In genomic region chrX:130975947-130976346, GRCh38 we compare ENCODE assay signal across 9 cellular contexts.
DNase-seq lines count a peak whose midpoint lies in the region; ATAC-seq and TF ChIP-seq lines count a peak whose summit lies in the region.
"Had no signal": no experiment of that assay in that cellular context is flagged by ENCODE, and none has a peak within 500 bp of the region (broad histone marks: within the 10 kb centered on the region; RNA-seq: fewer than 3 reads in every experiment).

No MANE protein-coding gene starts in this region.

- H3K4me3 ChIP-seq in neural progenitor cell: no peak overlapping the region

- no peaks in the 10 kb centered on the region for H3K27me3 ChIP-seq in neural progenitor cell

- H3K4me1 Mint-ChIP-seq in endothelial cell (ENCODE audit: unreplicated experiment) (no peaks in the 10 kb centered on the region), neural progenitor cell (no peaks in the 10 kb centered on the region)
- H3K4me1 Mint-ChIP-seq in activated T-helper 1 cell treated with anti-CD3 and anti-CD28 coated beads, Interleukin-12 subunit alpha, Interleukin-12 subunit beta, Interleukin-2, Interleukin-4 antibody, amounts not matched to agents 30 ng/mL and 10 ng/mL and 1 ng/mL, durations not matched to agents 14 hours and 24 hours and 36 hours (ENCODE audit: low read depth): no peaks in the 10 kb centered on the region
- H3K4me1 Mint-ChIP-seq: activated naive CD4-positive, alpha-beta T cell treated with anti-CD3 and anti-CD28 coated beads, Interleukin-2, amount 50 U/mL, for 24 hours had no signal

- H3K27me3 Mint-ChIP-seq in endothelial cell (ENCODE audit: unreplicated experiment) (no peaks in the 10 kb centered on the region), neural progenitor cell (ENCODE audit: insufficient read depth, low read depth) (peaks cover 3% of the 10 kb centered on the region)
- H3K27me3 Mint-ChIP-seq in activated T-helper 1 cell treated with anti-CD3 and anti-CD28 coated beads, Interleukin-12 subunit alpha, Interleukin-12 subunit beta, Interleukin-2, Interleukin-4 antibody, amounts not matched to agents 30 ng/mL and 10 ng/mL and 1 ng/mL, durations not matched to agents 14 hours and 24 hours and 36 hours (ENCODE audit: insufficient read depth): peaks cover 4% of the 10 kb centered on the region
- H3K27me3 Mint-ChIP-seq: activated naive CD4-positive, alpha-beta T cell treated with anti-CD3 and anti-CD28 coated beads, Interleukin-2, amount 50 U/mL, for 24 hours had no signal

- H3K36me3 Mint-ChIP-seq in endothelial cell (ENCODE audit: low read depth, unreplicated experiment) (no peaks in the 10 kb centered on the region), neural progenitor cell (no peaks in the 10 kb centered on the region)
- no peaks in the 10 kb centered on the region for H3K36me3 Mint-ChIP-seq in activated T-helper 1 cell treated with anti-CD3 and anti-CD28 coated beads, Interleukin-12 subunit alpha, Interleukin-12 subunit beta, Interleukin-2, Interleukin-4 antibody, amounts not matched to agents 30 ng/mL and 10 ng/mL and 1 ng/mL, durations not matched to agents 14 hours and 24 hours and 36 hours (ENCODE audit: low read depth)
- H3K36me3 Mint-ChIP-seq: activated naive CD4-positive, alpha-beta T cell treated with anti-CD3 and anti-CD28 coated beads, Interleukin-2, amount 50 U/mL, for 24 hours had no signal

- no peak overlapping the region for H3K4me2 ChIP-seq in neural progenitor cell

- no peaks in the 10 kb centered on the region for H3K9me3 ChIP-seq in neural progenitor cell (ENCODE audit: low read depth)

- no peak overlapping the region for H3K4me3 Mint-ChIP-seq in endothelial cell (ENCODE audit: unreplicated experiment)
- no peak overlapping the region for H3K4me3 Mint-ChIP-seq in neural progenitor cell
- no peak overlapping the region for H3K4me3 Mint-ChIP-seq in activated T-helper 1 cell treated with anti-CD3 and anti-CD28 coated beads, Interleukin-12 subunit alpha, Interleukin-12 subunit beta, Interleukin-2, Interleukin-4 antibody, amounts not matched to agents 30 ng/mL and 10 ng/mL and 1 ng/mL, durations not matched to agents 14 hours and 24 hours and 36 hours
- H3K4me3 Mint-ChIP-seq: activated naive CD4-positive, alpha-beta T cell treated with anti-CD3 and anti-CD28 coated beads, Interleukin-2, amount 50 U/mL, for 24 hours had no signal

- H2AFZ ChIP-seq in neural progenitor cell (replicated peaks): no peak overlapping the region

- DNase-seq in NCI-H1417 (lab: John Stamatoyannopoulos, UW): peak; percentile 51 to 80 (median 62)
- no peak for DNase-seq in NCI-H1417 treated with DMSO at 0.1 percent for 48 hours (lab: John Stamatoyannopoulos, UW)
- peak; percentile 65 for DNase-seq in SK-N-DZ (ENCODE audit: low spot score)
- DNase-seq in endothelial cell (ENCODE audit: low spot score): peak; percentile 28
- peak; percentile 53 for DNase-seq in neural progenitor cell (ENCODE audit: low spot score)
- no peak for DNase-seq in activated T-helper 1 cell treated with anti-CD3 and anti-CD28 coated beads, Interleukin-12 subunit alpha, Interleukin-12 subunit beta, Interleukin-2, Interleukin-4 antibody, amounts not matched to agents 30 ng/mL and 10 ng/mL and 1 ng/mL, durations not matched to agents 14 hours and 24 hours and 36 hours (ENCODE audit: low spot score)

- peak; percentile 96 for ATAC-seq in GM21360 (IDR thresholded peaks at IDR 0.05; ENCODE audit: unreplicated experiment)

- no peaks in the 10 kb centered on the region for H3K36me3 ChIP-seq in neural progenitor cell

- H3K4me1 ChIP-seq in neural progenitor cell: no peaks in the 10 kb centered on the region

- TF ChIP-seq CTCF in LNCAP (IDR thresholded peaks at IDR 0.05) (peak; percentile 54), endothelial cell (IDR thresholded peaks at IDR 0.05; ENCODE audit: unreplicated experiment) (peak; percentile 40), neural progenitor cell (IDR thresholded peaks at IDR 0.05) (peak; percentile 68)

- intact Hi-C loops in activated T-helper 1 cell treated with anti-CD3 and anti-CD28 coated beads, Interleukin-12 subunit alpha, Interleukin-12 subunit beta, Interleukin-2, Interleukin-4 antibody, amounts not matched to agents 30 ng/mL and 10 ng/mL and 1 ng/mL, durations not matched to agents 14 hours and 24 hours and 36 hours (cut with micrococcal nuclease): loop anchor here (2.0 kb wide), 1 partner anchor 827 kb away; no protein-coding TSS in a partner anchor

- no peaks in the 10 kb centered on the region for H3F3A ChIP-seq in neural progenitor cell (ENCODE audit: low read depth)

- H3K79me2 ChIP-seq in neural progenitor cell (ENCODE audit: low read depth): no peaks in the 10 kb centered on the region

- H3K9me3 Mint-ChIP-seq in endothelial cell (ENCODE audit: unreplicated experiment) (no peaks in the 10 kb centered on the region), neural progenitor cell (no peaks in the 10 kb centered on the region)
- H3K9me3 Mint-ChIP-seq in activated T-helper 1 cell treated with anti-CD3 and anti-CD28 coated beads, Interleukin-12 subunit alpha, Interleukin-12 subunit beta, Interleukin-2, Interleukin-4 antibody, amounts not matched to agents 30 ng/mL and 10 ng/mL and 1 ng/mL, durations not matched to agents 14 hours and 24 hours and 36 hours: no peaks in the 10 kb centered on the region
- H3K9me3 Mint-ChIP-seq: activated naive CD4-positive, alpha-beta T cell treated with anti-CD3 and anti-CD28 coated beads, Interleukin-2, amount 50 U/mL, for 24 hours had no signal

- no peak overlapping the region for H3K9ac ChIP-seq in neural progenitor cell

- H3K27ac ChIP-seq in neural progenitor cell: no peak overlapping the region

- no peaks in the 10 kb centered on the region for H4K20me1 ChIP-seq in neural progenitor cell (ENCODE audit: low read depth)

- H3K27ac Mint-ChIP-seq in endothelial cell (ENCODE audit: unreplicated experiment): no peak overlapping the region
- H3K27ac Mint-ChIP-seq in neural progenitor cell: no peak overlapping the region
- no peak overlapping the region for H3K27ac Mint-ChIP-seq in activated T-helper 1 cell treated with anti-CD3 and anti-CD28 coated beads, Interleukin-12 subunit alpha, Interleukin-12 subunit beta, Interleukin-2, Interleukin-4 antibody, amounts not matched to agents 30 ng/mL and 10 ng/mL and 1 ng/mL, durations not matched to agents 14 hours and 24 hours and 36 hours
- H3K27ac Mint-ChIP-seq: activated naive CD4-positive, alpha-beta T cell treated with anti-CD3 and anti-CD28 coated beads, Interleukin-2, amount 50 U/mL, for 24 hours had no signal

Comparison
In these comparisons a context has a peak if more than half of its experiments do, and no peak if none do; other contexts are left out.
1. DNase-seq: peak in NCI-H1417 (3 of 3), SK-N-DZ (single experiment), endothelial cell (single experiment) and neural progenitor cell (single experiment); none in NCI-H1417 treated with DMSO at 0.1 percent for 48 hours (single experiment) and activated T-helper 1 cell treated with anti-CD3 and anti-CD28 coated beads, Interleukin-12 subunit alpha, Interleukin-12 subunit beta, Interleukin-2, Interleukin-4 antibody, amounts not matched to agents 30 ng/mL and 10 ng/mL and 1 ng/mL, durations not matched to agents 14 hours and 24 hours and 36 hours (single experiment).
2. Peak in every context shown above with its lines, with median percentiles within 50 percentile points of each other: CTCF ChIP-seq.